Comparison of ENCODE assay signal across 8 cellular contexts in the genomic region with DNA sequence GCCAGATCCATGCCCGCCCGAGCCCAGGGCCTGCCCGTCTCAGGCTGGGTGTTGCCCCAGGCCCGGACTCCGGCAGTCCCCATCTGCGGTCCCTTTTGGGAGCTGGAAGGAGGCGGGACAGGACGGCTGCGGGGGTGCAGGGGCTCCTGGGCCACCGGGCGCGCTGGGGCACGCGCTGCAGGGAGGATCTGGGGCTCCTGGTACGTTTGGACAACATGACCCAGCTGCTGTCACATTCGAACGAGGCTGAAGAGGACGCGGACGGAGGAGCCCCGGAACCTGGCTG. TPM values are rescaled to one million over a fixed set of nuclear protein-coding genes. Genes with fewer than 3 reads are reported as not detected.
A peak's percentile ranks its signal among the peaks of the same experiment; 100 is the strongest.
DNase-seq lines count a peak whose midpoint lies in the region; ATAC-seq and TF ChIP-seq lines count a peak whose summit lies in the region.

No MANE protein-coding gene starts in this region.

- no peaks in the 10 kb centered on the region for H3F3A ChIP-seq in GM23248 (ENCODE audit: insufficient read depth)

- H3K4me3 ChIP-seq in GM23248 (peak overlapping the region; percentile 73), skeletal muscle cell (ENCODE audit: low read depth, low read length) (peak overlapping the region; percentile 64)

- no peak for TF ChIP-seq CTCF in foreskin keratinocyte (conservative IDR thresholded peaks at IDR 0.05)

- H3K27me3 ChIP-seq in GM23248 (replicated peaks; ENCODE audit: insufficient read depth) (no peaks in the 10 kb centered on the region), foreskin keratinocyte (no peaks in the 10 kb centered on the region)

- H3K9me3 ChIP-seq in GM23248 (ENCODE audit: low read depth) = no peaks in the 10 kb centered on the region

- peak overlapping the region; percentile 81 for H3K4me2 ChIP-seq in GM23248 (ENCODE audit: unreplicated experiment)

- peaks cover 5% of the 10 kb centered on the region; the same call in 1 of the 2 replicates for H3K4me1 ChIP-seq in GM23248 (ENCODE audit: insufficient read depth)
- peaks cover 9% of the 10 kb centered on the region for H3K4me1 ChIP-seq in foreskin keratinocyte

- in situ Hi-C loops in GM23248 (cut with MboI) = loop anchor here (10.0 kb wide), 1 partner anchor 104 kb away; no protein-coding TSS in a partner anchor

- peak overlapping the region; percentile 70 for H2AFZ ChIP-seq in GM23248

- ATAC-seq in SK-N-SH treated with all-trans-retinoic acid at 6 μM for 48 hours = peak; percentile 16
- ATAC-seq in foreskin keratinocyte = peak; percentile 6
- ATAC-seq in HG02840 (IDR thresholded peaks at IDR 0.05; ENCODE audit: low FRiP score, unreplicated experiment) = no peak

- peak overlapping the region; percentile 50 for H3K27ac ChIP-seq in GM23248
- peak overlapping the region; percentile 82 for H3K27ac ChIP-seq in foreskin keratinocyte

- no peaks in the 10 kb centered on the region for H3K36me3 ChIP-seq in GM23248 (ENCODE audit: low read depth)

- DNase-seq in AG08395 (ENCODE audit: low spot score) (peak; percentile 41), GM23248 (no peak), foreskin keratinocyte (no peak), skeletal muscle cell (ENCODE audit: low read depth) (no peak), hepatic stellate cell (ENCODE audit: low spot score) (no peak), SK-N-DZ (ENCODE audit: low spot score) (no peak)

- 0 to 1% methylated on average over 14 to 21 of the region's 21 CpGs for WGBS in GM23248 (ENCODE audit: low coverage in 1 of 2, low lambda C conversion rate in 2 of 2, missing lambda C conversion rate in 2 of 2), 2 experiments

- H3K79me2 ChIP-seq in GM23248 (ENCODE audit: insufficient read depth) = peaks cover 9% of the 10 kb centered on the region

- peak overlapping the region; percentile 85 for H3K9ac ChIP-seq in GM23248

- no peaks in the 10 kb centered on the region for H4K20me1 ChIP-seq in GM23248 (ENCODE audit: insufficient read depth)

- H3K9me2 ChIP-seq in GM23248 (ENCODE audit: insufficient read depth) = no peaks in the 10 kb centered on the region

TF ChIP-seq in SK-N-SH treated with all-trans-retinoic acid at 6 μM for 48 hours, 23 proteins besides CTCF, POLR2A, EP300 and RAD21:
- no peak for TF ChIP-seq ZNF70 (CRISPR knock-in tag; IDR thresholded peaks at IDR 0.05)
- no peak for TF ChIP-seq RARB (CRISPR knock-in tag; IDR thresholded peaks at IDR 0.05)
- no peak for TF ChIP-seq TCF4 (CRISPR knock-in tag; IDR thresholded peaks at IDR 0.05; ENCODE audit: borderline replicate concordance)
- TF ChIP-seq BACH2 (CRISPR knock-in tag; IDR thresholded peaks at IDR 0.05; ENCODE audit: borderline replicate concordance) = no peak

RNA-seq across cellular contexts. Expression of a gene that starts 6.6 kb away (rescaled TPM):
- total RNA-seq in GM23248 (2014; rRNA removed; shearing (Covaris generic)) = 0.11 and 0.51 TPM in 2 replicates
- polyA plus RNA-seq in GM23248 (2016; fragmentation: Nextera tagmentation; extraction: Ambion mirVana) (not detected in 2 replicates), foreskin keratinocyte (0.06 and 0.15 TPM in 2 replicates)
- total RNA-seq in foreskin keratinocyte = 0.10 TPM in 1 of 2 replicates, not detected in the other
- 0.13 TPM in 1 of 2 replicates, not detected in the other for polyA plus RNA-seq in SK-N-DZ (2014; cell fraction: cytosol; rRNA removed)
- 0.08 and 0.27 TPM in 2 replicates for polyA plus RNA-seq in SK-N-DZ (2014; cell fraction: nucleus; rRNA removed)

RNA-seq across cellular contexts. Expression of a gene that starts 10.6 kb away (rescaled TPM):
- total RNA-seq in GM23248 (2014; rRNA removed; shearing (Covaris generic)) = not detected in 2 replicates
- polyA plus RNA-seq in GM23248 (2016; fragmentation: Nextera tagmentation; extraction: Ambion mirVana) (0.28 and 0.40 TPM in 2 replicates), foreskin keratinocyte (1.5 and 1.8 TPM in 2 replicates)
- 0.82 and 1.8 TPM in 2 replicates for total RNA-seq in foreskin keratinocyte
- 0.35 and 1.6 TPM in 2 replicates for polyA plus RNA-seq in SK-N-DZ (2014; cell fraction: cytosol; rRNA removed)
- polyA plus RNA-seq in SK-N-DZ (2014; cell fraction: nucleus; rRNA removed) = not detected in 2 replicates

RNA-seq across cellular contexts. Expression of a gene that starts 17.6 kb away (rescaled TPM):
- total RNA-seq in GM23248 (2014; rRNA removed; shearing (Covaris generic)) = 87.6 and 97.7 TPM in 2 replicates
- polyA plus RNA-seq in GM23248 (2016; fragmentation: Nextera tagmentation; extraction: Ambion mirVana) = 92.0 and 148 TPM in 2 replicates
- 251 and 257 TPM in 2 replicates for total RNA-seq in foreskin keratinocyte
- 195 and 222 TPM in 2 replicates for polyA plus RNA-seq in foreskin keratinocyte
- 117 and 120 TPM in 2 replicates for polyA plus RNA-seq in SK-N-DZ (2014; cell fraction: cytosol; rRNA removed)
- polyA plus RNA-seq in SK-N-DZ (2014; cell fraction: nucleus; rRNA removed) = 56.2 and 81.2 TPM in 2 replicates
